10 cellular contexts compared by ENCODE assay signal in genomic region chr12:107622005-107622404, GRCh38.
A peak's percentile ranks its signal among the peaks of the same experiment; 100 is the strongest.
DNase-seq lines count a peak whose midpoint lies in the region; ATAC-seq and TF ChIP-seq lines count a peak whose summit lies in the region.
"Had no signal": no experiment of that assay in that cellular context is flagged by ENCODE, and none has a peak within 500 bp of the region (broad histone marks: within the 10 kb centered on the region; RNA-seq: fewer than 3 reads in every experiment).

No MANE protein-coding gene starts in this region.

- H3K4me2 ChIP-seq in Loucy (ENCODE audit: low read depth, low read length, poor library complexity, severe bottlenecking): no peak overlapping the region

- peak; percentile 48 for DNase-seq in activated effector memory CD4-positive, alpha-beta T cell treated with anti-CD3 and anti-CD28 coated beads, Interleukin-2, amount 50 U/mL, for 16 hours
- DNase-seq in activated effector memory CD4-positive, alpha-beta T cell treated with Interleukin-2 at 50 U/mL for 16 hours: no peak
- no peak for DNase-seq in chondrocyte (ENCODE audit: low spot score)
- no peak for DNase-seq in retinal pigment epithelial cell (ENCODE audit: low read depth)
- no peak for DNase-seq in RKO (ENCODE audit: low spot score)
- no peak for DNase-seq in CD8-positive, alpha-beta T cell
- DNase-seq: NCI-H1105 had no signal

- peaks cover 7% of the 10 kb centered on the region; the same call in 1 of the 2 replicates for H3K9me3 ChIP-seq in Loucy (ENCODE audit: insufficient read depth, low read depth, low read length)
- no peaks in the 10 kb centered on the region for H3K9me3 ChIP-seq in CD8-positive, alpha-beta T cell (ENCODE audit: low read length)

- H3K4me1 Mint-ChIP-seq in chondrocyte (ENCODE audit: low read depth): no peaks in the 10 kb centered on the region
- H3K4me1 Mint-ChIP-seq in CD8-positive, alpha-beta T cell (ENCODE audit: low read depth): no peaks in the 10 kb centered on the region

- H3K27ac Mint-ChIP-seq in chondrocyte (ENCODE audit: unreplicated experiment): no peak overlapping the region
- no peak overlapping the region for H3K27ac Mint-ChIP-seq in CD8-positive, alpha-beta T cell

- H3K9ac ChIP-seq in Loucy (ENCODE audit: low read depth, low read length, poor library complexity, severe bottlenecking): no peak overlapping the region

- no peaks in the 10 kb centered on the region for H3K4me1 ChIP-seq in Loucy (ENCODE audit: insufficient read depth, low read length, poor library complexity, severe bottlenecking)
- H3K4me1 ChIP-seq in CD8-positive, alpha-beta T cell (ENCODE audit: insufficient read depth, low read length): no peaks in the 10 kb centered on the region

- intact Hi-C loops in CD8-positive, alpha-beta T cell (cut with DNase I, micrococcal nuclease): no loop called here

- POLR2A ChIA-PET in CD8-positive, alpha-beta T cell (lab: Charles Lee): no interaction called here

- H3F3A ChIP-seq in Loucy (ENCODE audit: low read depth): no peaks in the 10 kb centered on the region

- CTCF ChIA-PET in CD8-positive, alpha-beta T cell (lab: Charles Lee): interaction anchor here (2.4 to 7.7 kb wide), 2 partner anchors 14 to 490 kb away, joined by 11 to 51 read pairs; no protein-coding TSS in a partner anchor

- no peak overlapping the region for H3K27ac ChIP-seq in CD8-positive, alpha-beta T cell (ENCODE audit: low read depth, low read length)
- H3K27ac ChIP-seq: skin epidermis had no signal

- no peak for ATAC-seq in CD8-positive, alpha-beta T cell
- ATAC-seq in HG03135 (IDR thresholded peaks at IDR 0.05; ENCODE audit: unreplicated experiment): no peak

- H3K4me3 ChIP-seq in Loucy (ENCODE audit: low read length, poor library complexity, severe bottlenecking): no peak overlapping the region
- H3K4me3 ChIP-seq in retinal pigment epithelial cell (ENCODE audit: low read length): no peak overlapping the region
- H3K4me3 ChIP-seq in CD8-positive, alpha-beta T cell (ENCODE audit: low read depth, low read length): no peak overlapping the region
- H3K4me3 ChIP-seq: skin epidermis had no signal

- H3K36me3 Mint-ChIP-seq in chondrocyte (ENCODE audit: low read depth): no peaks in the 10 kb centered on the region
- H3K36me3 Mint-ChIP-seq in CD8-positive, alpha-beta T cell: peaks cover 75% of the 10 kb centered on the region

- H3K9me3 Mint-ChIP-seq in chondrocyte (ENCODE audit: low read depth): peaks cover 11% of the 10 kb centered on the region
- peaks cover 6% of the 10 kb centered on the region for H3K9me3 Mint-ChIP-seq in CD8-positive, alpha-beta T cell

- H3K36me3 ChIP-seq in Loucy (ENCODE audit: insufficient read depth, low read length): peaks cover 7% of the 10 kb centered on the region; the same call in 1 of the 2 replicates
- H3K36me3 ChIP-seq in CD8-positive, alpha-beta T cell (ENCODE audit: insufficient read depth, low read length): peaks cover 6% of the 10 kb centered on the region

- H3K27me3 ChIP-seq in Loucy (ENCODE audit: insufficient read depth, low read length, poor library complexity, severe bottlenecking): no peaks in the 10 kb centered on the region
- H3K27me3 ChIP-seq in CD8-positive, alpha-beta T cell (ENCODE audit: insufficient read depth, low read length): no peaks in the 10 kb centered on the region

- H2AFZ ChIP-seq in Loucy (ENCODE audit: low read length): no peak overlapping the region

- peaks cover 13% of the 10 kb centered on the region for H3K27me3 Mint-ChIP-seq in chondrocyte (ENCODE audit: low read depth)
- H3K27me3 Mint-ChIP-seq in CD8-positive, alpha-beta T cell (ENCODE audit: low read depth): no peaks in the 10 kb centered on the region

- no peaks in the 10 kb centered on the region for H3K9me2 ChIP-seq in Loucy (replicated peaks; ENCODE audit: low read depth, low read length)

- H3K79me2 ChIP-seq in Loucy (ENCODE audit: insufficient read depth, low read length): no peaks in the 10 kb centered on the region

- no peaks in the 10 kb centered on the region for H4K20me1 ChIP-seq in Loucy (ENCODE audit: insufficient read depth, low read length, poor library complexity, severe bottlenecking)

- no peak overlapping the region for H3K4me3 Mint-ChIP-seq in chondrocyte (ENCODE audit: unreplicated experiment)
- H3K4me3 Mint-ChIP-seq in CD8-positive, alpha-beta T cell: no peak overlapping the region

- TF ChIP-seq CTCF in Loucy (conservative IDR thresholded peaks at IDR 0.05; ENCODE audit: low read length) (peak; percentile 78), chondrocyte (IDR thresholded peaks at IDR 0.05) (peak; percentile 52), retinal pigment epithelial cell (conservative IDR thresholded peaks at IDR 0.05; ENCODE audit: low read depth, low read length) (peak; percentile 48)
- no peak for TF ChIP-seq CTCF in CD8-positive, alpha-beta T cell (IDR thresholded peaks at IDR 0.05)
